ENCODE assay signal across 15 cellular contexts in genomic region chr5:118687671-118688621, GRCh38.
DNase-seq lines count a peak whose midpoint lies in the region; ATAC-seq, FAIRE-seq and TF ChIP-seq lines count a peak whose summit lies in the region.
"Had no signal": no experiment of that assay in that cellular context is flagged by ENCODE, and none has a peak within 500 bp of the region (broad histone marks: within the 10 kb centered on the region; RNA-seq: fewer than 3 reads in every experiment).

No MANE protein-coding gene starts in this region.

- H3K36me3 ChIP-seq in brain microvascular endothelial cell (replicated peaks): no peaks in the 10 kb centered on the region
- H3K36me3 ChIP-seq: HAP-1, neural progenitor cell had no signal

- DNase-seq in COLO829 (ENCODE audit: low spot score): peak; percentile 13
- peak; percentile 51 for DNase-seq in brain microvascular endothelial cell
- no peak for DNase-seq in frontal cortex (ENCODE audit: low spot score in 2 of 2)
- DNase-seq in iPS-NIHi7 (ENCODE audit: extremely low spot score): no peak
- no peak for DNase-seq in NCI-H2196 treated with DMSO at 0.1 percent for 48 hours (lab: John Stamatoyannopoulos, UW; ENCODE audit: unreplicated experiment)
- no peak for DNase-seq in NCI-H187 (lab: John Stamatoyannopoulos, UW)
- DNase-seq: activated CD8-positive, alpha-beta T cell treated with anti-CD3 and anti-CD28 coated beads, Interleukin-2, amount 10 ng/mL, durations not matched to agents 7 days and 5 days; COR-L47; stimulated activated CD4-positive, alpha-beta T cell treated with anti-CD3 and anti-CD28 coated beads, Interleukin-12 subunit alpha, Interleukin-12 subunit beta, amount 100 ng/mL, for 4 hours had no signal

- no peak for FAIRE-seq in frontal cortex (lab: Jason Lieb, UNC)
- FAIRE-seq: A204.1, endothelial cell of umbilical vein had no signal

- no peak overlapping the region for H3K4me3 ChIP-seq in brain microvascular endothelial cell (ENCODE audit: low read depth, low read length)
- H3K4me3 ChIP-seq: HAP-1, neural progenitor cell had no signal

- TF ChIP-seq CTCF in brain microvascular endothelial cell (IDR thresholded peaks at IDR 0.05; ENCODE audit: low read depth, low read length, missing control alignments): no peak

- no peaks in the 10 kb centered on the region for H3K27me3 ChIP-seq in brain microvascular endothelial cell (replicated peaks)
- H3K27me3 ChIP-seq: neural progenitor cell had no signal

- in situ Hi-C loops in brain microvascular endothelial cell (cut with HindIII; ENCODE audit: low pct_ligation_motif_present, low sequenced_read_pairs): no loop called here

- ATAC-seq in GM21367 (IDR thresholded peaks at IDR 0.05; ENCODE audit: unreplicated experiment) (peak; percentile 48), HG03066 (IDR thresholded peaks at IDR 0.05; ENCODE audit: low read depth, unreplicated experiment) (peak; percentile 42)
- ATAC-seq: activated CD8-positive, alpha-beta T cell treated with anti-CD3 and anti-CD28 coated beads, Interleukin-2, amount 10 ng/mL, durations not matched to agents 7 days and 5 days had no signal

- peak overlapping the region; percentile 40 for H3K27ac ChIP-seq in brain microvascular endothelial cell
- H3K27ac ChIP-seq: neural progenitor cell had no signal

Comparison
In these comparisons a context has a peak if more than half of its experiments do, and no peak if none do; other contexts are left out.
1. DNase-seq: peak in COLO829 (single experiment) and brain microvascular endothelial cell (single experiment); none in frontal cortex (0 of 2), iPS-NIHi7 (single experiment), NCI-H2196 treated with DMSO at 0.1 percent for 48 hours (single experiment) and NCI-H187 (0 of 2).